In the genomic region with DNA sequence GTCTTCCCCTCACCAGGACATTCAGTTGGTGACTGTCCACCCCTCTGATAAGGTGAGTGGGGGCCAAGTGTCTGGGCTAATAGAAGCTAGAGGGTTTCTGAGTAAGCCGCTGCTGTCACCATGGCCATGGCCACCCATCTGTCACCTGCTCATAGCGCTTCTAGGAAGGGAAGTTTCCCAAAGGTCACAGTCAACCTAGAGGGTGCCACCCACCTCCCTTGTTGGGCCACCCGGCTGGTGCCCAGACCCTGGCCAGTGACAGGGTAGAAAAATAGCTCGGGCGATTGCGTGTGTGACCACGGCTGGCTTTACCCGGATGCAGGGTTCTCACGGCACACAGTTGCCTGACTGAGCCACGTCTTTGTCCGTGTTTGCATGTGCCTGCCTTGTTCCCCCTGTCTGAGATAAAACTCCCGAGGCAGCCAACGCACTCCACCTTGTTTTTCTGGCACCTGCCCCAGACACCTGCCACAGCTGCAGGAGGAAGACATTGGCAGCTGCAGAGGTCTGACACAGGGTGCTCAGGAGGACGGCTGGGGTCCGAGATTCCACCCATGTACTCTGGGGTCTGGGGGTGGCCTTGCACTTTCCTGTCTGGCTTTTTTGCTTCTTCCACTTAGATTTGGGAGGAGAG, we compare ENCODE assay signal across 14 cellular contexts.
"Had no signal": no experiment of that assay in that cellular context is flagged by ENCODE, and none has a peak within 500 bp of the region (broad histone marks: within the 10 kb centered on the region; RNA-seq: fewer than 3 reads in every experiment).

No MANE protein-coding gene starts in this region.

- H3K27me3 ChIP-seq: left lung, ovary, right lobe of liver had no signal

- ATAC-seq: activated CD8-positive, alpha-beta T cell treated with anti-CD3 and anti-CD28 coated beads for 36 hours; gastrocnemius medialis; left lung; stimulated activated naive CD8-positive, alpha-beta T cell treated with anti-CD3 and anti-CD28 coated beads, Interleukin-15, amount 100 ng/mL, for 72 hours; T-cell had no signal

- H3K36me3 ChIP-seq: gastrocnemius medialis, left lung, ovary, right lobe of liver had no signal

- H3K4me1 ChIP-seq: gastrocnemius medialis, left lung, right lobe of liver had no signal

- H3K9me3 ChIP-seq: gastrocnemius medialis, left lung, ovary, right lobe of liver had no signal

- H3K4me3 ChIP-seq: gastrocnemius medialis, left lung, ovary, right lobe of liver, smooth muscle cell had no signal

- H3K27ac ChIP-seq: gastrocnemius medialis, left lung, ovary, right lobe of liver had no signal

- DNase-seq: activated CD4-positive, alpha-beta T cell treated with anti-CD3 and anti-CD28 coated beads, Interleukin-2, amount 10 ng/mL, durations not matched to agents 24 days and 14 days; activated CD8-positive, alpha-beta T cell treated with anti-CD3 and anti-CD28 coated beads for 36 hours; activated naive CD4-positive, alpha-beta T cell treated with Interleukin-2 at 50 U/mL for 16 hours; activated naive CD8-positive, alpha-beta T cell treated with anti-CD3 and anti-CD28 coated beads, Interleukin-2, amount 10 ng/mL, durations not matched to agents 7 days and 5 days; activated T-cell treated with anti-CD3 and anti-CD28 coated beads, Interleukin-2, amount 50 U/mL, for 1 hour; gastrocnemius medialis; left lung; naive B cell; ovary; right lobe of liver; stimulated activated CD4-positive, alpha-beta T cell treated with anti-CD3 and anti-CD28 coated beads, Interleukin-4, amount 100 ng/mL, for 1 hour; stimulated activated naive CD8-positive, alpha-beta T cell treated with anti-CD3 and anti-CD28 coated beads, Interleukin-15, amount 100 ng/mL, for 72 hours; T-cell had no signal
